8 cellular contexts compared by ENCODE assay signal in the genomic region with DNA sequence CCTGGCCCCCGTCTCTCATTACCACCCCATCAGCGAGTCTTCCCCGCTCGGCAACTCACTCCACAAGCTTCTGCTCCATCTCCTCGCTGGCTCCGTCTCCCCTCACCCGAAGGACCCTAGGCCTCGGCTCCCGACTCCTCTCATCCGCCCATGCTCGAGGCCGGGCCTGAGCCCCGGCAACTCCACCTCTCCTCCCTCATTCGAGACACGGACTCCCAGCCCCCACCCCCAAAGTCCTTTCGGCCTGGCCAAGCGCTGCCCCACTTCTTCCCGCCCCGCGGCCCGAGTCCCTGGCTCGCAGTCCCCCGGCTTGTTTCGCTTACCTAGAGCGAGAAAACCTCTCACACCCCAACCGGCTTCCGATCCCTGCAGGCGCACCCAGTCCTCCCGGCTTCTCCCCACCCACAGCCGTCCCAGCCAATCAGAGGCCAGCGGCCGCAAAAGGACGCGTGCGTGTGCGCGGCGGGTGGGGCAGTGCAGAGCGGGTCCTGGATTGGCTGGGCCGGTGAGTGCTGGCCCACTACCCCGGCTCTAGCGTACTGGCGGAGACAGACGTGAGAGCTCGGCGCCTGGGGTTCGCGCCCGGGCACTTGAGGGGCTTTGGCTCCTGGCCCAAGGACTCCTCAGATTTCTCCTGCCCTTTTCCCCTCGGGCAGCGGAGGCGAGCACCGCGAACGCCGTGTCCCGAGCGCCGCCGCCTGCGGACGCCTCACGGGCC. TPM values are rescaled to one million over a fixed set of nuclear protein-coding genes. Genes with fewer than 3 reads are reported as not detected.
A peak's percentile ranks its signal among the peaks of the same experiment; 100 is the strongest.
DNase-seq lines count a peak whose midpoint lies in the region; ATAC-seq and TF ChIP-seq lines count a peak whose summit lies in the region.

Gene HIGD1A, minus strand, starts transcription at position 378 of the 718 bp plus-strand sequence. CDS start 10,237 bp downstream, outside the sequence.

- H3K9me3 ChIP-seq in spleen: no peaks in the 10 kb centered on the region

- H3K27ac Mint-ChIP-seq in activated B cell treated with CpG ODN at 0.5 μM for 24 hours: peak within 1 kb of the TSS; percentile 87
- H3K27ac Mint-ChIP-seq in immature natural killer cell: peak within 1 kb of the TSS; percentile 85 to 97 (median 94)

- H3K27me3 Mint-ChIP-seq in activated B cell treated with CpG ODN at 0.5 μM for 24 hours (peaks cover 6% of the 10 kb centered on the region), immature natural killer cell (ENCODE audit: low read depth in 3 of 3) (peaks cover 7 to 10% (median 9%) of the 10 kb centered on the region in 3 donors)

- peak within 1 kb of the TSS; percentile 97 for H3K4me3 Mint-ChIP-seq in activated B cell treated with CpG ODN at 0.5 μM for 24 hours
- peak within 1 kb of the TSS; percentile 88 to 97 (median 96) for H3K4me3 Mint-ChIP-seq in immature natural killer cell

- peaks cover 0 to 7% (median 0%) of the 10 kb centered on the region in 7 donors for H3K27me3 ChIP-seq in spleen (replicated peaks in 1 of 7)

- intact Hi-C loops in activated B cell treated with CpG ODN at 0.5 μM for 24 hours (cut with micrococcal nuclease): loop anchor here (1.0 to 10.0 kb wide), 6 partner anchors 23 to 481 kb away; partner anchors contain the start of genes CCDC13, POMGNT2 and SNRK
- intact Hi-C loops in spleen (cut with DNase I; ENCODE audit: low total_unique reads): no loop called here

- no peak for TF ChIP-seq CTCF in activated B cell treated with CpG ODN at 0.5 μM for 24 hours (IDR thresholded peaks at IDR 0.05)
- peak in 1 of 11 experiments; percentile 51 for TF ChIP-seq CTCF in spleen (IDR thresholded peaks at IDR 0.05 in 8 of 11, conservative IDR thresholded peaks at IDR 0.05 in 3 of 11)

- POLR2A ChIA-PET in activated B cell treated with CpG ODN at 0.5 μM for 24 hours (lab: Charles Lee): interaction anchor here (0.6 to 1.7 kb wide), 8 partner anchors 11 to 214 kb away, joined by 3 to 7 read pairs (median 4); partner anchors contain the start of genes NKTR and SS18L2

- H3K9me3 Mint-ChIP-seq in activated B cell treated with CpG ODN at 0.5 μM for 24 hours (no peaks in the 10 kb centered on the region), immature natural killer cell (no peaks in the 10 kb centered on the region)

- no peaks in the 10 kb centered on the region for H3K36me3 ChIP-seq in spleen

- peak within 1 kb of the TSS; percentile 60 to 95 (median 74) for H3K4me3 ChIP-seq in spleen

- 1 to 2% (median 1%) methylated on average over 29 to 63 of the region's 63 CpGs for WGBS in spleen, 5 donors

- H3K4me1 ChIP-seq in spleen: peaks cover 19 to 57% (median 51%) of the 10 kb centered on the region in 6 donors

- CTCF ChIA-PET in activated B cell treated with CpG ODN at 0.5 μM for 24 hours (lab: Charles Lee): interaction anchor here (2.3 kb wide), 1 partner anchor 77 kb away, joined by 6 read pairs; no protein-coding TSS in a partner anchor

- TF ChIP-seq POLR2A in GM18951 (IDR thresholded peaks at IDR 0.05; ENCODE audit: extremely low read depth, insufficient read depth, insufficient read length) (peak; percentile 83), spleen (IDR thresholded peaks at IDR 0.05) (peak in 2 of 3 donors; percentile 37 to 68)

- H3K27ac ChIP-seq in caudate nucleus (ENCODE audit: low read depth, low read length) (peak within 1 kb of the TSS; percentile 92), spleen (peak within 1 kb of the TSS; percentile 83 to 94 (median 91))

- H3K4me1 Mint-ChIP-seq in activated B cell treated with CpG ODN at 0.5 μM for 24 hours: peaks cover 41% of the 10 kb centered on the region
- peaks cover 34 to 59% of the 10 kb centered on the region in 2 donors for H3K4me1 Mint-ChIP-seq in immature natural killer cell

- ATAC-seq in HG03196 (IDR thresholded peaks at IDR 0.05; ENCODE audit: unreplicated experiment) (peak; percentile 98), activated B cell treated with CpG ODN at 0.5 μM for 24 hours (ENCODE audit: low read depth) (peak; percentile 99)

- DNase-seq in AG08395 (ENCODE audit: low spot score): peak; percentile 99
- DNase-seq in NCI-H345 (lab: John Stamatoyannopoulos, UW): peak; percentile 93
- DNase-seq in activated B cell treated with CpG ODN at 0.5 μM for 24 hours: peak; percentile 83
- DNase-seq in caudate nucleus (lab: John Stamatoyannopoulos, UW): peak; percentile 60 to 98 (median 95)
- peak; percentile 92 to 93 (median 92) for DNase-seq in immature natural killer cell
- peak; percentile 99 for DNase-seq in spleen

- H3K36me3 Mint-ChIP-seq in activated B cell treated with CpG ODN at 0.5 μM for 24 hours (ENCODE audit: low read depth) (peaks cover 8% of the 10 kb centered on the region), immature natural killer cell (peaks cover 0 to 3% (median 0%) of the 10 kb centered on the region in 3 donors)

- in situ Hi-C loops in GM18951 (cut with MboI; ENCODE audit: low sequenced_read_pairs, unreplicated experiment): no loop called here

RNA-seq across cellular contexts. Expression of gene HIGD1A, which starts in this region (rescaled TPM):
- total RNA-seq in activated B cell treated with CpG ODN at 0.5 μM for 24 hours (35.9 and 38.2 TPM in 2 replicates), spleen (10 to 100 TPM; 48.5 to 89.0 (median 58.8) TPM)
- polyA plus RNA-seq in immature natural killer cell (100 to 1,000 TPM; 111 to 204 (median 159) TPM), spleen (10 to 100 TPM; 39.4 to 86.6 (median 60.5) TPM)

Comparison
In these comparisons a context has a peak if more than half of its experiments do, and no peak if none do; other contexts are left out.
1. Peak in every context shown above with its lines: DNase-seq, ATAC-seq, H3K4me3 ChIP-seq and H3K27ac ChIP-seq.